Comparison of ENCODE assay signal across 12 cellular contexts in the genomic region with DNA sequence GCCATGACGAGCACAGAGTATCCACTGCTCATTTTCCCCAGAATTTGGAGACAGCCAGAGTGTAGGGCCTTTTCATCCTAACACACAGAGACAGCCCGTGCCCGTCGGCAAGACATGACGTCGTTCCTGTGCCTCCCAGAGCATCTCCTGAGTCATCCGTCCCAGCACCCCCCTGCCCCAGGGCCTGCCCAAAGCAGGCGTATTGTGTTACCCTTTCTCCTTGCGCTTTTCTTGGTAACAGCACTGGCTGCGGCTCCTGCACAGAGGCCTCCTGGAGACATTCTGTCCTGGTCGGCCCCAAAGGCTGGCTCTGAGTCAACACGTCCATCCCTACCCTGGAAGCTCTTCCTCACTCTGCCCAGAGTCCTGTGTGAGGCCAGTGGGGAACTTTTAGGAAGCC.
DNase-seq lines count a peak whose midpoint lies in the region; ATAC-seq, FAIRE-seq and TF ChIP-seq lines count a peak whose summit lies in the region.
"Had no signal": no experiment of that assay in that cellular context is flagged by ENCODE, and none has a peak within 500 bp of the region (broad histone marks: within the 10 kb centered on the region; RNA-seq: fewer than 3 reads in every experiment).

No MANE protein-coding gene starts in this region.

- H3K27ac ChIP-seq in adrenal gland (peak overlapping the region in 3 of 5 donors; percentile 18 to 84 (median 80)), smooth muscle cell (ENCODE audit: low read depth) (peak overlapping the region; percentile 93)
- H3K27ac ChIP-seq: VCaP had no signal

- TF ChIP-seq POLR2A in adrenal gland (IDR thresholded peaks at IDR 0.05): no peak

- peak overlapping the region; percentile 37 for H3K4me2 ChIP-seq in smooth muscle cell

- peak overlapping the region; percentile 81 for H3K9ac ChIP-seq in smooth muscle cell (ENCODE audit: low read depth)

- no peaks in the 10 kb centered on the region for H3K27me3 ChIP-seq in adrenal gland
- H3K27me3 ChIP-seq in smooth muscle cell (ENCODE audit: low read depth): no peaks in the 10 kb centered on the region

- H4K20me1 ChIP-seq in smooth muscle cell (ENCODE audit: low read depth): no peaks in the 10 kb centered on the region

- no peaks in the 10 kb centered on the region for H3K79me2 ChIP-seq in smooth muscle cell (ENCODE audit: low read depth)

- H3K4me3 ChIP-seq in HFF-Myc (replicated peaks; ENCODE audit: low read depth, low read length): no peak overlapping the region
- no peak overlapping the region for H3K4me3 ChIP-seq in adrenal gland
- H3K4me3 ChIP-seq in smooth muscle cell: no peak overlapping the region

- peak; percentile 51 for DNase-seq in HFF-Myc (ENCODE audit: extremely low read depth, low read depth)
- DNase-seq in adrenal gland: peak; percentile 47 to 89 (median 78)
- DNase-seq in left ventricle myocardium superior: peak; percentile 46
- DNase-seq in smooth muscle cell (lab: John Stamatoyannopoulos, UW; ENCODE audit: unreplicated experiment): peak; percentile 29
- DNase-seq in GM19239 (ENCODE audit: insufficient read length, low spot score): no peak
- DNase-seq in NCI-H526 (lab: John Stamatoyannopoulos, UW): no peak
- DNase-seq: activated gamma-delta T cell had no signal

- H3K36me3 ChIP-seq in adrenal gland (replicated peaks in 1 of 2) (no peaks in the 10 kb centered on the region), smooth muscle cell (ENCODE audit: low read depth) (no peaks in the 10 kb centered on the region)

- no peak for FAIRE-seq in GM19239 (lab: Jason Lieb, UNC)
- FAIRE-seq: endometrium, G401.6 had no signal

- WGBS in adrenal gland, 4 donors: 61 to 70% (median 64%) methylated on average over 12 of the region's 12 CpGs
- WGBS in smooth muscle cell (ENCODE audit: low lambda C conversion rate): 20% methylated on average over 12 of the region's 12 CpGs

- H3K4me1 ChIP-seq in adrenal gland (replicated peaks in 1 of 2) (peaks cover 12 to 25% of the 10 kb centered on the region in 2 donors), smooth muscle cell (ENCODE audit: low read depth) (no peaks in the 10 kb centered on the region)

- no peak for TF ChIP-seq CTCF in HFF-Myc (IDR thresholded peaks at IDR 0.05; ENCODE audit: low read depth, low read length, missing control alignments)
- no peak for TF ChIP-seq CTCF in adrenal gland (IDR thresholded peaks at IDR 0.05)
- no peak for TF ChIP-seq CTCF in smooth muscle cell (IDR thresholded peaks at IDR 0.05; ENCODE audit: borderline replicate concordance, insufficient read depth, poor library complexity, severe bottlenecking)

- H3K9me3 ChIP-seq in adrenal gland (replicated peaks in 1 of 3) (no peaks in the 10 kb centered on the region), smooth muscle cell (replicated peaks; ENCODE audit: low read depth) (no peaks in the 10 kb centered on the region)

- intact Hi-C loops in adrenal gland (cut with DNase I): no loop called here
- intact Hi-C loops in left ventricle myocardium superior (cut with micrococcal nuclease): no loop called here

- ATAC-seq in left ventricle myocardium superior (peak; percentile 53), HG03378 (IDR thresholded peaks at IDR 0.05; ENCODE audit: unreplicated experiment) (no peak), HG03521 (IDR thresholded peaks at IDR 0.05; ENCODE audit: unreplicated experiment) (no peak)

- peaks cover 5% of the 10 kb centered on the region for H3F3A ChIP-seq in smooth muscle cell (ENCODE audit: low read depth)

- no peak overlapping the region for H2AFZ ChIP-seq in smooth muscle cell (ENCODE audit: low read depth)

Comparison
In these comparisons a context has a peak if more than half of its experiments do, and no peak if none do; other contexts are left out.
1. DNase-seq: peak in HFF-Myc (single experiment), adrenal gland (7 of 7), left ventricle myocardium superior (single experiment) and smooth muscle cell (single experiment); none in GM19239 (single experiment) and NCI-H526 (0 of 2).